In genomic region chr14:40445020-40445419, GRCh38 we compare ENCODE assay signal across 6 cellular contexts.
"Had no signal": no experiment of that assay in that cellular context is flagged by ENCODE, and none has a peak within 500 bp of the region (broad histone marks: within the 10 kb centered on the region; RNA-seq: fewer than 3 reads in every experiment).

No MANE protein-coding gene starts in this region.

- H3K9ac ChIP-seq: KMS-11 had no signal

- FAIRE-seq: HTR-8/SVneo, K562 had no signal

- H3K4me3 ChIP-seq: K562 had no signal

- H3K27ac ChIP-seq: HL-60, KMS-11 had no signal

- ATAC-seq: K562 had no signal

- H3K4me2 ChIP-seq: KMS-11 had no signal

- DNase-seq: KBM-7, KG1 had no signal
